Comparison of ENCODE assay signal across 21 cellular contexts in genomic region chr6:115016593-115016992, GRCh38.
DNase-seq lines count a peak whose midpoint lies in the region; ATAC-seq, FAIRE-seq and TF ChIP-seq lines count a peak whose summit lies in the region.
"Had no signal": no experiment of that assay in that cellular context is flagged by ENCODE, and none has a peak within 500 bp of the region (broad histone marks: within the 10 kb centered on the region; RNA-seq: fewer than 3 reads in every experiment).

No MANE protein-coding gene starts in this region.

- CTCF ChIA-PET in H1 (lab: Charles Lee; ENCODE audit: partially characterized antibody): no interaction called here
- CTCF ChIA-PET in activated CD4-positive, alpha-beta memory T cell treated with anti-CD3 and anti-CD28 coated beads for 36 hours (lab: Charles Lee): no interaction called here

- no peak overlapping the region for H2BK12ac ChIP-seq in H1 (ENCODE audit: low read depth, low read length)

- no peak for ATAC-seq in gastroesophageal sphincter
- ATAC-seq: A549 had no signal

- no peak overlapping the region for H3K14ac ChIP-seq in H1 (ENCODE audit: insufficient read length)

- no peak for TF ChIP-seq POLR2A in H1 (IDR thresholded peaks at IDR 0.05; ENCODE audit: control extremely low read depth in 1 of 2, low read depth in 2 of 2, low read length in 2 of 2)
- TF ChIP-seq POLR2A in gastroesophageal sphincter (IDR thresholded peaks at IDR 0.05): no peak

- TF ChIP-seq EP300 in H1 (IDR thresholded peaks at IDR 0.05; ENCODE audit: borderline replicate concordance in 1 of 2, low read depth in 2 of 2, low read length in 2 of 2): no peak
- TF ChIP-seq EP300 in gastroesophageal sphincter (IDR thresholded peaks at IDR 0.05): no peak

- TF ChIP-seq CTCF in BE2C (IDR thresholded peaks at IDR 0.05; ENCODE audit: low read depth, low read length) (0 out of 2 replicates have a peak, but pooled peaks have one; percentile 9), GM13977 (IDR thresholded peaks at IDR 0.05; ENCODE audit: extremely low read depth, insufficient read depth, missing control alignments) (peak; percentile 23), H1 (IDR thresholded peaks at IDR 0.05; ENCODE audit: control extremely low read depth in 1 of 3, insufficient read depth in 1 of 3, low read depth in 1 of 3, low read length in 3 of 3) (no peak), gastroesophageal sphincter (IDR thresholded peaks at IDR 0.05) (no peak)

- H3K79me2 ChIP-seq in H1 (ENCODE audit: control insufficient read depth in 1 of 2, insufficient read depth in 2 of 2, low read length in 2 of 2): no peaks in the 10 kb centered on the region

- H2AK5ac ChIP-seq in H1 (ENCODE audit: low read depth, low read length): no peak overlapping the region

- H3K4me1 ChIP-seq in BE2C: no peaks in the 10 kb centered on the region
- H3K4me1 ChIP-seq in H1 (replicated peaks in 1 of 4; ENCODE audit: control insufficient read depth in 3 of 4, insufficient read depth in 4 of 4, low read length in 3 of 4): no peaks in the 10 kb centered on the region
- no peaks in the 10 kb centered on the region for H3K4me1 ChIP-seq in gastroesophageal sphincter
- H3K4me1 ChIP-seq: A549 had no signal

- peak; percentile 41 to 55 for TF ChIP-seq RAD21 in H1 (IDR thresholded peaks at IDR 0.05 in 1 of 2, conservative IDR thresholded peaks at IDR 0.05 in 1 of 2; ENCODE audit: low read depth in 2 of 2, low read length in 2 of 2)

- H2AFZ ChIP-seq in H1 (ENCODE audit: low read length): no peak overlapping the region

- H3K9me3 ChIP-seq in BE2C (no peaks in the 10 kb centered on the region), H1 (ENCODE audit: insufficient read depth in 2 of 2, low read depth in 1 of 2, low read length in 1 of 2) (peaks cover 7% of the 10 kb centered on the region in 2 experiments; a peak in 2 of 4 replicates), gastroesophageal sphincter (no peaks in the 10 kb centered on the region)
- H3K9me3 ChIP-seq: A549 had no signal

- in situ Hi-C loops in GM13977 (cut with MboI; ENCODE audit: low pct_unique_long_range_greater_than_20kb, low sequenced_read_pairs, unreplicated experiment): no loop called here

- no peak overlapping the region for H4K5ac ChIP-seq in H1 (ENCODE audit: insufficient read length, low read depth, low read length)

- no peaks in the 10 kb centered on the region for H3K27me3 ChIP-seq in BE2C
- H3K27me3 ChIP-seq in H1 (replicated peaks in 1 of 4; ENCODE audit: control insufficient read depth in 3 of 4, extremely low read depth in 1 of 4, insufficient read depth in 3 of 4, low read length in 3 of 4): no peaks in the 10 kb centered on the region
- H3K27me3 ChIP-seq in gastroesophageal sphincter: no peaks in the 10 kb centered on the region

- H3K27ac Mint-ChIP-seq in activated CD4-positive, alpha-beta memory T cell treated with anti-CD3 and anti-CD28 coated beads for 36 hours: no peak overlapping the region
- H3K27ac Mint-ChIP-seq: CD4-positive, alpha-beta memory T cell had no signal

- H3K27me3 Mint-ChIP-seq in activated CD4-positive, alpha-beta memory T cell treated with anti-CD3 and anti-CD28 coated beads for 36 hours: no peaks in the 10 kb centered on the region
- H3K27me3 Mint-ChIP-seq: CD4-positive, alpha-beta memory T cell had no signal

- intact Hi-C loops in activated CD4-positive, alpha-beta memory T cell treated with anti-CD3 and anti-CD28 coated beads for 36 hours (cut with micrococcal nuclease): no loop called here

- no peak overlapping the region for H3K4me3 Mint-ChIP-seq in activated CD4-positive, alpha-beta memory T cell treated with anti-CD3 and anti-CD28 coated beads for 36 hours
- H3K4me3 Mint-ChIP-seq: CD4-positive, alpha-beta memory T cell had no signal

- no peak overlapping the region for H3K56ac ChIP-seq in H1 (replicated peaks; ENCODE audit: insufficient read length, low read depth, low read length)

- no peak overlapping the region for H3K4ac ChIP-seq in H1 (replicated peaks; ENCODE audit: insufficient read length, low read depth, low read length)

- H3K18ac ChIP-seq in H1 (ENCODE audit: extremely low read depth, low read length): no peak overlapping the region

- no peak overlapping the region for H4K91ac ChIP-seq in H1 (replicated peaks; ENCODE audit: insufficient read length, low read length)

- H3K9ac ChIP-seq in H1 (replicated peaks in 1 of 4; ENCODE audit: extremely low read depth in 1 of 4, low read depth in 3 of 4, low read length in 3 of 4): no peak overlapping the region

- WGBS in H1 (ENCODE audit: extremely low coverage in 1 of 2, insufficient coverage in 1 of 2, insufficient read length in 1 of 2, insufficient replicate concordance in 2 of 2, low coverage in 1 of 2, low lambda C conversion rate in 2 of 2, missing lambda C conversion rate in 1 of 2), 2 experiments: 80% methylated on average over 2 of the region's 2 CpGs; no CpG with 5 or more reads in 1 of the 2 experiments
- WGBS in gastroesophageal sphincter (ENCODE audit: low coverage in 1 of 2), 2 donors: 54 to 68% methylated on average over 2 of the region's 2 CpGs

- no peak overlapping the region for H2BK5ac ChIP-seq in H1 (ENCODE audit: low read depth, low read length)

- H3K27ac ChIP-seq in H1 (ENCODE audit: low read depth, low read length): no peak overlapping the region
- no peak overlapping the region for H3K27ac ChIP-seq in gastroesophageal sphincter
- H3K27ac ChIP-seq: A549 had no signal

- POLR2A ChIA-PET in H1 (lab: Charles Lee; ENCODE audit: partially characterized antibody): no interaction called here
- POLR2A ChIA-PET in activated CD4-positive, alpha-beta memory T cell treated with anti-CD3 and anti-CD28 coated beads for 36 hours (lab: Charles Lee): no interaction called here

- H3K4me2 ChIP-seq in H1 (ENCODE audit: insufficient read depth in 1 of 2, low read depth in 2 of 2, low read length in 2 of 2): no peak overlapping the region
- H3K4me2 ChIP-seq: A549 had no signal

- H4K20me1 ChIP-seq in H1 (replicated peaks in 1 of 2; ENCODE audit: control insufficient read depth in 1 of 2, insufficient read depth in 2 of 2, low read length in 2 of 2): no peaks in the 10 kb centered on the region

- H3K9me3 Mint-ChIP-seq in activated CD4-positive, alpha-beta memory T cell treated with anti-CD3 and anti-CD28 coated beads for 36 hours: peaks cover 9% of the 10 kb centered on the region

- no peak overlapping the region for H4K8ac ChIP-seq in H1 (ENCODE audit: extremely low read depth, insufficient read depth, low read length)

- H3K23me2 ChIP-seq in H1 (ENCODE audit: low read depth, low read length): no peaks in the 10 kb centered on the region

- no peaks in the 10 kb centered on the region for H3K36me3 Mint-ChIP-seq in activated CD4-positive, alpha-beta memory T cell treated with anti-CD3 and anti-CD28 coated beads for 36 hours
- H3K36me3 Mint-ChIP-seq: CD4-positive, alpha-beta memory T cell had no signal

- H3K4me1 Mint-ChIP-seq in activated CD4-positive, alpha-beta memory T cell treated with anti-CD3 and anti-CD28 coated beads for 36 hours (ENCODE audit: low read depth): no peaks in the 10 kb centered on the region
- H3K4me1 Mint-ChIP-seq: CD4-positive, alpha-beta memory T cell had no signal

- no peak overlapping the region for H2BK20ac ChIP-seq in H1 (ENCODE audit: low read length)

- no peak overlapping the region for H2BK15ac ChIP-seq in H1 (ENCODE audit: low read length)

- no peaks in the 10 kb centered on the region for H3K79me1 ChIP-seq in H1 (ENCODE audit: low read depth, low read length)

- H3K36me3 ChIP-seq in BE2C: no peaks in the 10 kb centered on the region
- no peaks in the 10 kb centered on the region for H3K36me3 ChIP-seq in H1 (ENCODE audit: control insufficient read depth in 2 of 4, insufficient read depth in 4 of 4, low read length in 3 of 4)
- H3K36me3 ChIP-seq in gastroesophageal sphincter: no peaks in the 10 kb centered on the region

- no peak overlapping the region for H3K23ac ChIP-seq in H1 (ENCODE audit: insufficient read length)

- no peak for FAIRE-seq in H1 (lab: Jason Lieb, UNC)
- FAIRE-seq: A549, GM18507 had no signal

- no peak overlapping the region for H2BK120ac ChIP-seq in H1 (replicated peaks; ENCODE audit: low read depth, low read length)

- no peak for DNase-seq in BE2C
- no peak for DNase-seq in GM13977 (ENCODE audit: low spot score)
- DNase-seq in H1 (ENCODE audit: low read depth in 1 of 2, low spot score in 2 of 2): no peak
- DNase-seq in cerebellar cortex (ENCODE audit: low spot score): no peak
- no peak for DNase-seq in activated CD4-positive, alpha-beta memory T cell treated with anti-CD3 and anti-CD28 coated beads for 36 hours
- DNase-seq: 8988T; ACHN; AML-193; C1 segment of cervical spinal cord; Calu3; CD4-positive, alpha-beta memory T cell; COR-L47; DMS53; DMS79 treated with DMSO at 0.1 percent for 48 hours; GF-D8; GOT3; H7; HCEC 1CT had no signal

- H3K4me3 ChIP-seq in BE2C (ENCODE audit: low read depth, low read length) (no peak overlapping the region), H1 (ENCODE audit: extremely low read depth in 1 of 4, insufficient read depth in 2 of 4, low read depth in 3 of 4, low read length in 4 of 4) (no peak overlapping the region), gastroesophageal sphincter (no peak overlapping the region)
- H3K4me3 ChIP-seq: A549 had no signal

TF ChIP-seq in H1, 55 proteins besides CTCF, POLR2A, EP300 and RAD21:
- TF ChIP-seq RNF2 (IDR thresholded peaks at IDR 0.05; ENCODE audit: borderline replicate concordance, low read depth, low read length, missing control alignments, poor library complexity, severe bottlenecking): no peak
- TF ChIP-seq POU5F1 (IDR thresholded peaks at IDR 0.05; ENCODE audit: low read depth, low read length): no peak
TF ChIP-seq in H1: peak in this region for 0.

Comparison
In these comparisons a context has a peak if more than half of its experiments do, and no peak if none do; other contexts are left out.
1. CTCF ChIP-seq: peak in BE2C (single experiment) and GM13977 (single experiment); none in H1 (0 of 3) and gastroesophageal sphincter (0 of 4).